In genomic region chr11:26994579-26995210, GRCh38 we compare ENCODE assay signal across 15 cellular contexts. TPM values are rescaled to one million over a fixed set of nuclear protein-coding genes. Genes with fewer than 3 reads are reported as not detected.
A peak's percentile ranks its signal among the peaks of the same experiment; 100 is the strongest.
DNase-seq lines count a peak whose midpoint lies in the region; ATAC-seq, FAIRE-seq and TF ChIP-seq lines count a peak whose summit lies in the region.
"Had no signal": no experiment of that assay in that cellular context is flagged by ENCODE, and none has a peak within 500 bp of the region (broad histone marks: within the 10 kb centered on the region; RNA-seq: fewer than 3 reads in every experiment).

No MANE protein-coding gene starts in this region.

- peak overlapping the region; percentile 36 for H3K4me3 ChIP-seq in right cardiac atrium (ENCODE audit: low read length)
- peak overlapping the region in 2 of 4 donors; percentile 35 to 44 for H3K4me3 ChIP-seq in pancreas

- intact Hi-C loops in right cardiac atrium (cut with DNase I) (no loop called here), pancreas (cut with DNase I) (no loop called here)

- TF ChIP-seq CTCF in brain (conservative IDR thresholded peaks at IDR 0.05) (no peak), pancreas (IDR thresholded peaks at IDR 0.05) (no peak)

- 44% methylated on average over 23 of the region's 23 CpGs for WGBS in right cardiac atrium
- WGBS in pancreas, 2 donors = 22 to 29% methylated on average over 23 of the region's 23 CpGs

- ATAC-seq in right cardiac atrium (peak; percentile 15 to 18), pancreas (peak; percentile 44 to 64 (median 60)), GM19395 (IDR thresholded peaks at IDR 0.05; ENCODE audit: unreplicated experiment) (no peak)
- ATAC-seq: activated CD8-positive, alpha-beta T cell treated with anti-CD3 and anti-CD28 coated beads for 36 hours; effector memory CD8-positive, alpha-beta T cell had no signal

- no peaks in the 10 kb centered on the region for H3K36me3 ChIP-seq in pancreas

- peak overlapping the region in 3 of 5 experiments; percentile 73 to 93 (median 83) for H3K27ac Mint-ChIP-seq in brain
- H3K27ac Mint-ChIP-seq: activated CD8-positive, alpha-beta T cell treated with anti-CD3 and anti-CD28 coated beads for 36 hours; effector memory CD8-positive, alpha-beta T cell; stimulated activated naive CD8-positive, alpha-beta T cell treated with anti-CD3 and anti-CD28 coated beads, Interleukin-15, Interleukin-2, amounts not matched to agents 100 ng/mL and 50 ng/mL, for 24 hours had no signal

- H3K4me1 ChIP-seq in right cardiac atrium (ENCODE audit: control insufficient read depth, insufficient read depth, low read length) (no peaks in the 10 kb centered on the region), pancreas (no peaks in the 10 kb centered on the region)

- H3K9me3 Mint-ChIP-seq in brain = no peaks in the 10 kb centered on the region
- H3K9me3 Mint-ChIP-seq: activated CD8-positive, alpha-beta T cell treated with anti-CD3 and anti-CD28 coated beads for 36 hours; stimulated activated naive CD8-positive, alpha-beta T cell treated with anti-CD3 and anti-CD28 coated beads, Interleukin-15, Interleukin-2, amounts not matched to agents 100 ng/mL and 50 ng/mL, for 24 hours had no signal

- H3K9me3 ChIP-seq in right cardiac atrium (ENCODE audit: control insufficient read depth, low read length) (no peaks in the 10 kb centered on the region), pancreas (no peaks in the 10 kb centered on the region)

- peaks cover 28% of the 10 kb centered on the region for H3K4me1 Mint-ChIP-seq in brain

- peaks cover 3% of the 10 kb centered on the region for H3K27me3 Mint-ChIP-seq in brain
- H3K27me3 Mint-ChIP-seq: activated CD8-positive, alpha-beta T cell treated with anti-CD3 and anti-CD28 coated beads for 36 hours; effector memory CD8-positive, alpha-beta T cell; stimulated activated naive CD8-positive, alpha-beta T cell treated with anti-CD3 and anti-CD28 coated beads, Interleukin-15, Interleukin-2, amounts not matched to agents 100 ng/mL and 50 ng/mL, for 24 hours had no signal

- no peaks in the 10 kb centered on the region for H3K36me3 Mint-ChIP-seq in brain

- DNase-seq in Ammon's horn (ENCODE audit: low spot score) = peak; percentile 18
- peak; percentile 16 to 71 (median 55) for DNase-seq in right cardiac atrium
- peak in 5 of 6 donors; percentile 12 to 58 (median 22) for DNase-seq in pancreas
- DNase-seq in LoVo (ENCODE audit: low spot score) = no peak
- DNase-seq in NCI-H2081 (lab: John Stamatoyannopoulos, UW) = no peak
- no peak for DNase-seq in occipital lobe (lab: John Stamatoyannopoulos, UW)
- DNase-seq: activated CD8-positive, alpha-beta T cell treated with anti-CD3 and anti-CD28 coated beads for 36 hours; effector memory CD8-positive, alpha-beta T cell; SHP77 treated with DMSO at 0.1 percent for 48 hours had no signal

- H3K27me3 ChIP-seq in right cardiac atrium (ENCODE audit: control insufficient read depth, insufficient read depth) (no peaks in the 10 kb centered on the region), pancreas (no peaks in the 10 kb centered on the region)

- H3K27ac ChIP-seq in right cardiac atrium (ENCODE audit: low read length) (peak overlapping the region; percentile 26), pancreas (no peak overlapping the region)
- H3K27ac ChIP-seq: KMS-11 had no signal

- FAIRE-seq in pancreas (lab: Jason Lieb, UNC) = no peak
- FAIRE-seq: GM18507 had no signal

- peak overlapping the region; percentile 68 to 91 (median 74) for H3K4me3 Mint-ChIP-seq in brain
- H3K4me3 Mint-ChIP-seq: activated CD8-positive, alpha-beta T cell treated with anti-CD3 and anti-CD28 coated beads for 36 hours; effector memory CD8-positive, alpha-beta T cell; stimulated activated naive CD8-positive, alpha-beta T cell treated with anti-CD3 and anti-CD28 coated beads, Interleukin-15, Interleukin-2, amounts not matched to agents 100 ng/mL and 50 ng/mL, for 24 hours had no signal

RNA-seq across cellular contexts. Expression of gene FIBIN, which starts 0.8 kb away (rescaled TPM):
- 6.6 TPM for polyA plus RNA-seq in brain (ENCODE audit: insufficient read depth, low read depth, low replicate concordance)
- 10 to 100 TPM in 2 of 4 donors, 1 to 10 TPM in 2; 7.3 to 19.8 (median 10.4) TPM for total RNA-seq in right cardiac atrium
- 15.2 TPM for polyA plus RNA-seq in right cardiac atrium
- 1 to 10 TPM; 1.0 to 4.5 (median 2.8) TPM for total RNA-seq in pancreas
- 1 to 10 TPM; 1.3 to 2.7 TPM for polyA plus RNA-seq in pancreas
- total RNA-seq in occipital lobe = 7.8 TPM
- total RNA-seq: activated CD8-positive, alpha-beta T cell treated with anti-CD3 and anti-CD28 coated beads for 36 hours; pulmonary artery endothelial cell had no signal

RNA-seq across cellular contexts. Expression of gene BBOX1, which starts 45.9 kb away (rescaled TPM):
- polyA plus RNA-seq in brain (ENCODE audit: insufficient read depth, low read depth, low replicate concordance) (9.3 TPM), right cardiac atrium (0.16 TPM), pancreas (under 1 TPM; 0.23 to 0.40 TPM)
- total RNA-seq in right cardiac atrium (not detected), pancreas (1 to 10 TPM in 2 of 6 donors, under 1 TPM in 4; 0.14 to 2.2 (median 0.52) TPM), occipital lobe (4.1 TPM)
- total RNA-seq: activated CD8-positive, alpha-beta T cell treated with anti-CD3 and anti-CD28 coated beads for 36 hours; pulmonary artery endothelial cell had no signal

Comparison
In these comparisons a context has a peak if more than half of its experiments do, and no peak if none do; other contexts are left out.
1. DNase-seq: peak in Ammon's horn (single experiment), right cardiac atrium (3 of 3) and pancreas (5 of 6); none in LoVo (single experiment), NCI-H2081 (0 of 2) and occipital lobe (single experiment).